ENCODE assay signal across 1 cellular context in the genomic region with DNA sequence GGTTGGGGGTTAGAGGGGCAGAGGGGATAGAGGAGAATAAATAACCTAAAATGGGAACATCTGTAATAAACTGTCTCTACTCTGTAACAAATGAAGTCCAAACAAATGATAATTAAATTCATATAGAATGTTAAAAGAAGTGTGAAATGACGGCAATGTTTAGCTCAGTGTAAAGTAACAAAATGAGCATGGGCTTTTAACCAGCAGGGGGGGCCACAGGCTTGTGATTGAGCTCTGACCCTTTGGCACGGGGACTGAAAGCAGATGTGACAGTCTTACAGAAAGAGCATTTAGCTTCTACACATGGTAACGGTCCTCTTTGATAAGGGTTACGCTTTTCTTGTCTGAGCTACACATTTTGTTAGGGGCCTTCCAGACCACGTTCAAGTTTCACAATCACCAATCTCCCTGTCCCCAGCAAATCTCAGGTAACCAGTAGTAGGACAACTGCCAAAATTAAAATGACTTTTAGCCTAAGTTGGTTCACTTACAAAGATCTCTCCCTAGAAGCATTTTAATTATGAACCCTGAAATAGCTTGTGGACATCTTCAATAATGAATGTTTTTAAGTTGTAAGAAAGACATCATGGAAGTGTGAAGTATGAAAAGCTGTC.
TF ChIP-seq lines count a peak whose summit lies in the region.

No MANE protein-coding gene starts in this region.

TF ChIP-seq in WTC11, 78 proteins besides CTCF, POLR2A, EP300 and RAD21 (continued from another document):
- TF ChIP-seq, protein P1, sequence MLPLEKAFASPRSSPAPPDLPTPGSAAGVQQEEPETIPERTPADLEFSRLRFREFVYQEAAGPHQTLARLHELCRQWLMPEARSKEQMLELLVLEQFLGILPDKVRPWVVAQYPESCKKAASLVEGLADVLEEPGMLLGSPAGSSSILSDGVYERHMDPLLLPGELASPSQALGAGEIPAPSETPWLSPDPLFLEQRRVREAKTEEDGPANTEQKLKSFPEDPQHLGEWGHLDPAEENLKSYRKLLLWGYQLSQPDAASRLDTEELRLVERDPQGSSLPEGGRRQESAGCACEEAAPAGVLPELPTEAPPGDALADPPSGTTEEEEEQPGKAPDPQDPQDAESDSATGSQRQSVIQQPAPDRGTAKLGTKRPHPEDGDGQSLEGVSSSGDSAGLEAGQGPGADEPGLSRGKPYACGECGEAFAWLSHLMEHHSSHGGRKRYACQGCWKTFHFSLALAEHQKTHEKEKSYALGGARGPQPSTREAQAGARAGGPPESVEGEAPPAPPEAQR (CRISPR knock-in tag; IDR thresholded peaks at IDR 0.05) = no peak
- TF ChIP-seq MXD4 (CRISPR knock-in tag; IDR thresholded peaks at IDR 0.05; ENCODE audit: borderline replicate concordance) = no peak
- no peak for TF ChIP-seq RELA (CRISPR knock-in tag; IDR thresholded peaks at IDR 0.05; ENCODE audit: borderline replicate concordance)
- TF ChIP-seq, protein P2, sequence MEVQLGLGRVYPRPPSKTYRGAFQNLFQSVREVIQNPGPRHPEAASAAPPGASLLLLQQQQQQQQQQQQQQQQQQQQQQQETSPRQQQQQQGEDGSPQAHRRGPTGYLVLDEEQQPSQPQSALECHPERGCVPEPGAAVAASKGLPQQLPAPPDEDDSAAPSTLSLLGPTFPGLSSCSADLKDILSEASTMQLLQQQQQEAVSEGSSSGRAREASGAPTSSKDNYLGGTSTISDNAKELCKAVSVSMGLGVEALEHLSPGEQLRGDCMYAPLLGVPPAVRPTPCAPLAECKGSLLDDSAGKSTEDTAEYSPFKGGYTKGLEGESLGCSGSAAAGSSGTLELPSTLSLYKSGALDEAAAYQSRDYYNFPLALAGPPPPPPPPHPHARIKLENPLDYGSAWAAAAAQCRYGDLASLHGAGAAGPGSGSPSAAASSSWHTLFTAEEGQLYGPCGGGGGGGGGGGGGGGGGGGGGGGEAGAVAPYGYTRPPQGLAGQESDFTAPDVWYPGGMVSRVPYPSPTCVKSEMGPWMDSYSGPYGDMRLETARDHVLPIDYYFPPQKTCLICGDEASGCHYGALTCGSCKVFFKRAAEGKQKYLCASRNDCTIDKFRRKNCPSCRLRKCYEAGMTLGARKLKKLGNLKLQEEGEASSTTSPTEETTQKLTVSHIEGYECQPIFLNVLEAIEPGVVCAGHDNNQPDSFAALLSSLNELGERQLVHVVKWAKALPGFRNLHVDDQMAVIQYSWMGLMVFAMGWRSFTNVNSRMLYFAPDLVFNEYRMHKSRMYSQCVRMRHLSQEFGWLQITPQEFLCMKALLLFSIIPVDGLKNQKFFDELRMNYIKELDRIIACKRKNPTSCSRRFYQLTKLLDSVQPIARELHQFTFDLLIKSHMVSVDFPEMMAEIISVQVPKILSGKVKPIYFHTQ (CRISPR knock-in tag; IDR thresholded peaks at IDR 0.05) = no peak
- no peak for TF ChIP-seq MYBL2 (CRISPR knock-in tag; IDR thresholded peaks at IDR 0.05)
- no peak for TF ChIP-seq EMX1 (CRISPR knock-in tag; IDR thresholded peaks at IDR 0.05)
- no peak for TF ChIP-seq FOXJ3 (CRISPR knock-in tag; IDR thresholded peaks at IDR 0.05; ENCODE audit: borderline replicate concordance)
- TF ChIP-seq GRHL2 (CRISPR knock-in tag; IDR thresholded peaks at IDR 0.05; ENCODE audit: insufficient replicate concordance, severe bottlenecking) = no peak
- no peak for TF ChIP-seq ZNF121 (CRISPR knock-in tag; IDR thresholded peaks at IDR 0.05)
- no peak for TF ChIP-seq CREM (CRISPR knock-in tag; IDR thresholded peaks at IDR 0.05)
- TF ChIP-seq, protein P3, sequence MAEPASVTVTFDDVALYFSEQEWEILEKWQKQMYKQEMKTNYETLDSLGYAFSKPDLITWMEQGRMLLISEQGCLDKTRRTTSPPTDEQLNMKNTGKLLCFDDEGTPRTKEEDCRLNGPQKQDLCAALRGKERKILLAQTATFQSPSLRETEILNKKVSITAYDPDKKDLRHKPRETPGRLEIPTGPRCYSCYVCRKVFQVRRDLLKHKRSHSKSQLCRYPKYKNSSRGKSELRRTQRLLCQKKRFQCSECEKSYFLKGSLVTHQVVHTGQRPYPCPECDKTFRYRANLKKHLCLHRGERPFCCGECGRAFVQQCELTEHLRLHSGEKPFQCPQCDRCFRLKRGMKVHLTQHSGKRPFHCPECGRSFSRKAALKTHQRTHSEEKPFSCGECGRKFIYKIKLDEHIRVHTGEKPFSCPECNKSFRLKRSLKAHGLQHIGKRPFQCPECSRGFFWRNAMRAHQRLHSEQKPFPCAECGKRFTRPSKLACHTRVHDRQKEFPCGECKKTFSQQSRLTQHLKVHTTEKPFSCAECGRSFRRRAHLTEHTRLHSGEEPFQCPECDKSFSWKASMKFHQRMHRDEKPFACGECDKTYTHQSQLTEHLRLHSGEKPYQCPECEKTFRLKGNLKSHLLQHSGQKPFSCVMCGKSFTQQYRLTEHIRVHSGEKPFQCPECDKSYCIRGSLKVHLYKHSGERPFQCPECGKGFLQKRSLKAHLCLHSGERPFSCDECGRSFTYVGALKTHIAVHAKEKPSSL (CRISPR knock-in tag; conservative IDR thresholded peaks at IDR 0.05) = no peak
